ENCODE assay signal across 9 cellular contexts in genomic region chr17:40331743-40332641, GRCh38. TPM values are rescaled to one million over a fixed set of nuclear protein-coding genes. Genes with fewer than 3 reads are reported as not detected.
A peak's percentile ranks its signal among the peaks of the same experiment; 100 is the strongest.
DNase-seq lines count a peak whose midpoint lies in the region; ATAC-seq and TF ChIP-seq lines count a peak whose summit lies in the region.
"Had no signal": no experiment of that assay in that cellular context is flagged by ENCODE, and none has a peak within 500 bp of the region (broad histone marks: within the 10 kb centered on the region; RNA-seq: fewer than 3 reads in every experiment).

No MANE protein-coding gene starts in this region.

- H3K27ac ChIP-seq in RWPE1 = peak overlapping the region; percentile 66

- POLR2A ChIA-PET in RWPE1 (lab: Yijun Ruan, JAX; ENCODE audit: low non-redundant PET) = no interaction called here

- H3K4me1 Mint-ChIP-seq in osteocyte (ENCODE audit: unreplicated experiment) = peaks cover 68% of the 10 kb centered on the region

- H3K4me3 ChIP-seq in fibroblast of mammary gland (ENCODE audit: control insufficient read depth, low read depth, low read length) = no peak overlapping the region

- H3K27me3 Mint-ChIP-seq in osteocyte (ENCODE audit: unreplicated experiment) = no peaks in the 10 kb centered on the region

- TF ChIP-seq CTCF in RWPE1 (conservative IDR thresholded peaks at IDR 0.05; ENCODE audit: low read depth) = no peak
- TF ChIP-seq CTCF in fibroblast of mammary gland (conservative IDR thresholded peaks at IDR 0.05; ENCODE audit: control insufficient read depth, insufficient read depth, low read depth, low read length) = no peak
- TF ChIP-seq CTCF in osteocyte (IDR thresholded peaks at IDR 0.05) = no peak

- H3K9me3 Mint-ChIP-seq in osteocyte (ENCODE audit: unreplicated experiment) = no peaks in the 10 kb centered on the region

- peak overlapping the region; percentile 56 for H3K4me3 Mint-ChIP-seq in osteocyte (ENCODE audit: unreplicated experiment)

- H3K36me3 Mint-ChIP-seq in osteocyte (ENCODE audit: unreplicated experiment) = peaks cover 15% of the 10 kb centered on the region

- CTCF ChIA-PET in RWPE1 (lab: Yijun Ruan, JAX) = interaction anchor here (2.4 kb wide), 1 partner anchor 15 kb away, joined by 8 read pairs; no protein-coding TSS in a partner anchor

- peak overlapping the region; percentile 81 for H3K27ac Mint-ChIP-seq in osteocyte (ENCODE audit: unreplicated experiment)

- DNase-seq in COLO668 (lab: John Stamatoyannopoulos, UW; ENCODE audit: unreplicated experiment) = peak; percentile 8
- no peak for DNase-seq in RWPE1 (ENCODE audit: low spot score)
- DNase-seq in fibroblast of mammary gland (ENCODE audit: low read depth) = peak; percentile 75
- DNase-seq in osteocyte (ENCODE audit: extremely low spot score, unreplicated experiment) = peak; percentile 94
- DNase-seq in activated CD4-positive, alpha-beta T cell treated with anti-CD3 and anti-CD28 coated beads, Interleukin-2, amount 50 U/mL, for 4 hours = no peak

- ATAC-seq in HG02610 (IDR thresholded peaks at IDR 0.05; ENCODE audit: unreplicated experiment) (no peak), HG03457 (IDR thresholded peaks at IDR 0.05; ENCODE audit: unreplicated experiment) (no peak), HG02588 (IDR thresholded peaks at IDR 0.05; ENCODE audit: unreplicated experiment) (no peak)
- ATAC-seq: HCT116 had no signal

RNA-seq across cellular contexts. Expression of gene RARA, which starts 23.0 kb away (rescaled TPM):
- total RNA-seq in osteocyte = 62.6 and 65.2 TPM in 2 replicates

RNA-seq across cellular contexts. Expression of gene GJD3, which starts 32.5 kb away (rescaled TPM):
- total RNA-seq in osteocyte = 0.40 TPM in 1 of 2 replicates, not detected in the other

RNA-seq across cellular contexts. Expression of gene CDC6, which starts 44.3 kb away (rescaled TPM):
- 6.7 and 10.8 TPM in 2 replicates for total RNA-seq in osteocyte

Comparison
In these comparisons a context has a peak if more than half of its experiments do, and no peak if none do; other contexts are left out.
1. DNase-seq: peak in COLO668 (single experiment), fibroblast of mammary gland (single experiment) and osteocyte (single experiment); none in RWPE1 (single experiment) and activated CD4-positive, alpha-beta T cell treated with anti-CD3 and anti-CD28 coated beads, Interleukin-2, amount 50 U/mL, for 4 hours (0 of 2).